31 cellular contexts compared by ENCODE assay signal in the genomic region with DNA sequence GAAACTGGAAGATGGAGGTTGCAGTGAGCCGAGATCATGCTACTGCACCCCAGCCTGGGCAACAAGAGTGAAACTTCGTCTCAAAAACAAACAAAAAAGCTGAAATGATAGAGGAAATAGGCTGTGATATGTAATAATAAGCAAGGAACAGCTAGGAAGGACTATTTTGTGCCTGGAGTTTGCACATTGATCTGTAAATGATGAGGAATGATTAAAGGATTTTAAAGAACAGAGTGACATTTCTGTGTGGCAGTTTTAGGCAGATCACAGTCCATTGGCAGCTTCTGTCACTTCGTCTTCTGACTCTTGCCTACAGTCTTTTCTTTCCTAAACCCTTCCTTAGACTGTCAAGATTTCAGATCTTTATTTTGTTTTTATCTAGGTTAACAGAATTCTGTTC.
"Had no signal": no experiment of that assay in that cellular context is flagged by ENCODE, and none has a peak within 500 bp of the region (broad histone marks: within the 10 kb centered on the region; RNA-seq: fewer than 3 reads in every experiment).

No MANE protein-coding gene starts in this region.

- H3K4me3 ChIP-seq: neural progenitor cell, ovary, psoas muscle, skin epidermis, smooth muscle cell, spleen, suprapubic skin, testis, tibial artery, transverse colon, upper lobe of right lung, uterus had no signal

- H3K27me3 Mint-ChIP-seq: naive thymus-derived CD8-positive, alpha-beta T cell; progenitor cell of endocrine pancreas; stimulated activated memory B cell treated with anti-CD40 and anti-IgM and Interleukin-4, amounts not matched to agents 10 μg/mL and 1 μg/mL and 100 μg/mL, for 72 hours; stimulated activated naive CD8-positive, alpha-beta T cell treated with anti-CD3 and anti-CD28 coated beads, Interleukin-15, amount 100 ng/mL, for 72 hours; type B pancreatic cell had no signal

- H3K27me3 ChIP-seq: neural progenitor cell, ovary, spleen, suprapubic skin, testis, tibial artery, transverse colon, upper lobe of right lung, uterus had no signal

- H3K4me1 ChIP-seq: psoas muscle, spleen, suprapubic skin, testis, transverse colon, upper lobe of right lung, uterus had no signal

- H3K4me1 Mint-ChIP-seq: stimulated activated memory B cell treated with anti-CD40 and anti-IgM and Interleukin-4, amounts not matched to agents 10 μg/mL and 1 μg/mL and 100 μg/mL, for 72 hours had no signal

- H3K27ac ChIP-seq: neural progenitor cell, ovary, parathyroid adenoma, psoas muscle, skin epidermis, spleen, suprapubic skin, testis, tibial artery, transverse colon, upper lobe of right lung, uterus had no signal

- H3K4me3 Mint-ChIP-seq: naive thymus-derived CD8-positive, alpha-beta T cell; natural killer cell treated with Interleukin-12 subunit alpha and Interleukin-12 subunit beta and Interleukin-15 and Interleukin-18, amount 100 ng/mL, for 72 hours; neural progenitor cell; stimulated activated memory B cell treated with anti-CD40 and anti-IgM and Interleukin-4, amounts not matched to agents 10 μg/mL and 1 μg/mL and 100 μg/mL, for 72 hours; stimulated activated naive CD8-positive, alpha-beta T cell treated with anti-CD3 and anti-CD28 coated beads, Interleukin-15, amount 100 ng/mL, for 72 hours; type B pancreatic cell had no signal

- H3K9ac ChIP-seq: neural progenitor cell, parathyroid adenoma had no signal

- H3K9me3 Mint-ChIP-seq: naive thymus-derived CD8-positive, alpha-beta T cell; natural killer cell treated with Interleukin-12 subunit alpha and Interleukin-12 subunit beta and Interleukin-15 and Interleukin-18, amount 100 ng/mL, for 72 hours; stimulated activated memory B cell treated with anti-CD40 and anti-IgM and Interleukin-4, amounts not matched to agents 10 μg/mL and 1 μg/mL and 100 μg/mL, for 72 hours; type B pancreatic cell had no signal

- ATAC-seq: naive thymus-derived CD8-positive, alpha-beta T cell; natural killer cell treated with Interleukin-12 subunit alpha and Interleukin-12 subunit beta and Interleukin-15 and Interleukin-18, amount 100 ng/mL, for 72 hours; psoas muscle; right cardiac atrium; sciatic nerve; stimulated activated memory B cell treated with anti-CD40 and anti-IgM and Interleukin-4, amounts not matched to agents 10 μg/mL and 1 μg/mL and 100 μg/mL, for 72 hours; stimulated activated naive CD8-positive, alpha-beta T cell treated with anti-CD3 and anti-CD28 coated beads, Interleukin-15, amount 100 ng/mL, for 72 hours; stimulated activated naive CD8-positive, alpha-beta T cell treated with anti-CD3 and anti-CD28 coated beads, Interleukin-15, Interleukin-2, amounts not matched to agents 100 U/mL and 50 U/mL, for 24 hours; upper lobe of right lung had no signal

- H3K36me3 Mint-ChIP-seq: natural killer cell treated with Interleukin-12 subunit alpha and Interleukin-12 subunit beta and Interleukin-15 and Interleukin-18, amount 100 ng/mL, for 72 hours had no signal

- H3K27ac Mint-ChIP-seq: natural killer cell treated with Interleukin-12 subunit alpha and Interleukin-12 subunit beta and Interleukin-15 and Interleukin-18, amount 100 ng/mL, for 72 hours; neural progenitor cell; progenitor cell of endocrine pancreas; stimulated activated memory B cell treated with anti-CD40 and anti-IgM and Interleukin-4, amounts not matched to agents 10 μg/mL and 1 μg/mL and 100 μg/mL, for 72 hours; type B pancreatic cell had no signal

- DNase-seq: naive thymus-derived CD8-positive, alpha-beta T cell; occipital lobe; ovary; posterior cingulate gyrus; psoas muscle; right cardiac atrium; spleen; stimulated activated CD4-positive, alpha-beta T cell treated with anti-CD3 and anti-CD28 coated beads, Interleukin-12 subunit alpha, Interleukin-12 subunit beta, amount 100 ng/mL, for 4 hours; stimulated activated CD4-positive, alpha-beta T cell treated with anti-CD3 and anti-CD28 coated beads, Interleukin-1b, Interleukin-23, amount 100 ng/mL, for 48 hours; stimulated activated CD4-positive, alpha-beta T cell treated with anti-CD3 and anti-CD28 coated beads, Interleukin-4, amount 100 ng/mL, for 1 hour; stimulated activated CD4-positive, alpha-beta T cell treated with anti-CD3 and anti-CD28 coated beads, Interleukin-4, amount 100 ng/mL, for 4 hours; stimulated activated CD8-positive, alpha-beta memory T cell treated with anti-CD3 and anti-CD28 coated beads, Interleukin-4, amount 100 ng/mL, for 48 hours; stimulated activated naive CD4-positive, alpha-beta T cell; stimulated activated naive CD8-positive, alpha-beta T cell treated with anti-CD3 and anti-CD28 coated beads, Interleukin-15, amount 100 ng/mL, for 72 hours; stimulated activated naive CD8-positive, alpha-beta T cell treated with anti-CD3 and anti-CD28 coated beads, Interleukin-15, Interleukin-2, amounts not matched to agents 100 U/mL and 50 U/mL, for 24 hours; substantia nigra; testis; tibial artery; transverse colon; upper lobe of right lung; uterus had no signal

- H3K36me3 ChIP-seq: neural progenitor cell, ovary, spleen, suprapubic skin, tibial artery, transverse colon, upper lobe of right lung, uterus had no signal

- H3K9me3 ChIP-seq: ovary, psoas muscle, spleen, suprapubic skin, testis, tibial artery, transverse colon, upper lobe of right lung, uterus had no signal
